In genomic region chr3:151903501-151903991, GRCh38 we compare ENCODE assay signal across 14 cellular contexts. TPM values are rescaled to one million over a fixed set of nuclear protein-coding genes. Genes with fewer than 3 reads are reported as not detected.
A peak's percentile ranks its signal among the peaks of the same experiment; 100 is the strongest.
DNase-seq lines count a peak whose midpoint lies in the region; ATAC-seq, FAIRE-seq and TF ChIP-seq lines count a peak whose summit lies in the region.
"Had no signal": no experiment of that assay in that cellular context is flagged by ENCODE, and none has a peak within 500 bp of the region (broad histone marks: within the 10 kb centered on the region; RNA-seq: fewer than 3 reads in every experiment).

No MANE protein-coding gene starts in this region.

- H3K27me3 ChIP-seq in muscle layer of duodenum (ENCODE audit: low read depth, low read length) (no peaks in the 10 kb centered on the region), HepG2 (ENCODE audit: control insufficient read depth in 1 of 2, insufficient read depth in 2 of 2, low read length in 2 of 2) (no peaks in the 10 kb centered on the region)

- POLR2A ChIA-PET in HepG2 (lab: Yijun Ruan, JAX), result no interaction called here

- TF ChIP-seq RAD21 in HepG2 (CRISPR knock-in tag; IDR thresholded peaks at IDR 0.05), result no peak

- H3K4me2 ChIP-seq in HepG2 (ENCODE audit: low read depth, low read length), result no peak overlapping the region

- intact Hi-C loops in HepG2 (cut with micrococcal nuclease; ENCODE audit: unreplicated experiment), result no loop called here

- peak overlapping the region; percentile 2 for H3K4me3 ChIP-seq in NB4 (ENCODE audit: low read depth, low read length)
- H3K4me3 ChIP-seq in muscle layer of duodenum (ENCODE audit: low read depth in 1 of 2, low read length in 2 of 2), result no peak overlapping the region
- H3K4me3 ChIP-seq in HepG2 (replicated peaks in 1 of 3; ENCODE audit: insufficient read depth in 1 of 3, low read depth in 2 of 3, low read length in 3 of 3), result no peak overlapping the region

- H2AFZ ChIP-seq in HepG2 (ENCODE audit: low read length), result no peak overlapping the region

- in situ Hi-C loops in HepG2 (cut with HindIII; ENCODE audit: extremely low pct_ligation_motif_present, low pct_unique_long_range_greater_than_20kb), result no loop called here

- no peaks in the 10 kb centered on the region for H3K79me2 ChIP-seq in HepG2 (ENCODE audit: insufficient read depth, low read length)

- no peak overlapping the region for H3K9ac ChIP-seq in HepG2 (ENCODE audit: insufficient read depth, low read depth, low read length)

- WGBS in HepG2 (ENCODE audit: low lambda C conversion rate), result 0% methylated on average over 2 of the region's 2 CpGs

- BruUV-seq in HepG2 (replicated peaks; lab: Mats Ljungman, UMichigan), result no TSS peak

- H3K9me3 ChIP-seq in muscle layer of duodenum (ENCODE audit: control insufficient read depth in 1 of 2, low read length in 2 of 2) (no peaks in the 10 kb centered on the region), HepG2 (ENCODE audit: low read length) (no peaks in the 10 kb centered on the region)

- H3K27ac ChIP-seq in muscle layer of duodenum (ENCODE audit: low read length) (peak overlapping the region; percentile 57), HepG2 (ENCODE audit: extremely low read length, insufficient read depth, low read length) (no peak overlapping the region)

- ATAC-seq in HG02571 (IDR thresholded peaks at IDR 0.05; ENCODE audit: unreplicated experiment) (no peak), HepG2 (no peak)
- ATAC-seq: CD8-positive, alpha-beta T cell had no signal

- peak; percentile 19 for DNase-seq in Daoy (ENCODE audit: low read depth)
- peak; percentile 93 for DNase-seq in NB4 (ENCODE audit: low read depth)
- peak; percentile 48 for DNase-seq in dedifferentiated amniotic fluid mesenchymal stem cell (ENCODE audit: extremely low spot score)
- DNase-seq in HepG2 (ENCODE audit: low spot score), result no peak
- no peak for DNase-seq in NCI-H2171 treated with DMSO at 0.1 percent for 48 hours (lab: John Stamatoyannopoulos, UW)
- no peak for DNase-seq in mesenteric fat pad (ENCODE audit: low spot score)
- DNase-seq: activated CD4-positive, alpha-beta T cell treated with anti-CD3 and anti-CD28 coated beads, Interleukin-2, amount 50 U/mL, for 1 hour; activated naive CD4-positive, alpha-beta T cell treated with Interleukin-2 at 50 U/mL for 16 hours; CD8-positive, alpha-beta T cell; kidney glomerular epithelial cell; right cardiac atrium; SHP77 had no signal

- no peak for FAIRE-seq in HepG2 (lab: Jason Lieb, UNC)

- no peak for TF ChIP-seq POLR2A in NB4 (IDR thresholded peaks at IDR 0.05; ENCODE audit: extremely low read depth, insufficient read length)
- TF ChIP-seq POLR2A in HepG2 (IDR thresholded peaks at IDR 0.05; ENCODE audit: insufficient read depth in 1 of 2, low read depth in 2 of 2, low read length in 2 of 2), result no peak

- no peaks in the 10 kb centered on the region for H3K36me3 ChIP-seq in muscle layer of duodenum (ENCODE audit: control insufficient read depth in 1 of 2, insufficient read depth in 2 of 2, low read length in 2 of 2)
- H3K36me3 ChIP-seq in HepG2 (replicated peaks in 1 of 2; ENCODE audit: control insufficient read depth in 1 of 2, insufficient read depth in 2 of 2, low read length in 2 of 2), result no peaks in the 10 kb centered on the region

- TF ChIP-seq EP300 in HepG2 (IDR thresholded peaks at IDR 0.05; ENCODE audit: low read depth in 2 of 2, low read length in 2 of 2), result no peak
- no peak for TF ChIP-seq EP300 in HepG2 (CRISPR knock-in tag; IDR thresholded peaks at IDR 0.05; ENCODE audit: borderline replicate concordance)

- CTCF ChIA-PET in HepG2 (lab: Yijun Ruan, JAX; ENCODE audit: low intra/inter-chr PET ratio, low total read pairs), result no interaction called here

- H4K20me1 ChIP-seq in HepG2 (ENCODE audit: insufficient read depth, low read length), result no peaks in the 10 kb centered on the region

- TF ChIP-seq CTCF in NB4 (IDR thresholded peaks at IDR 0.05; ENCODE audit: low read depth, low read length), result no peak
- no peak for TF ChIP-seq CTCF in HepG2 (CRISPR knock-in tag; IDR thresholded peaks at IDR 0.05)

- H3K4me1 ChIP-seq in muscle layer of duodenum (ENCODE audit: control insufficient read depth in 1 of 2, insufficient read depth in 2 of 2, low read length in 2 of 2), result peaks cover 22 to 39% of the 10 kb centered on the region in 2 donors
- no peaks in the 10 kb centered on the region for H3K4me1 ChIP-seq in HepG2 (ENCODE audit: insufficient read depth, low read length)

TF ChIP-seq in HepG2, 621 proteins besides CTCF, POLR2A, EP300 and RAD21:
- TF ChIP-seq ATF7 (IDR thresholded peaks at IDR 0.05) (no peak), ATF7 (CRISPR knock-in tag; IDR thresholded peaks at IDR 0.05) (no peak), KMT2B (CRISPR knock-in tag; IDR thresholded peaks at IDR 0.05) (no peak), NCOR1 (IDR thresholded peaks at IDR 0.05; ENCODE audit: borderline replicate concordance, low read length) (no peak), ZNF879 (CRISPR knock-in tag; IDR thresholded peaks at IDR 0.05) (no peak), FOXM1 (CRISPR knock-in tag; IDR thresholded peaks at IDR 0.05) (no peak), TBX2 (CRISPR knock-in tag; IDR thresholded peaks at IDR 0.05; ENCODE audit: borderline replicate concordance) (no peak), ZNF720 (CRISPR knock-in tag; IDR thresholded peaks at IDR 0.05) (no peak), ZNF878 (CRISPR knock-in tag; IDR thresholded peaks at IDR 0.05) (no peak), HNRNPLL (IDR thresholded peaks at IDR 0.05; ENCODE audit: low read depth, low read length, poor library complexity, severe bottlenecking) (no peak), DR1 (CRISPR knock-in tag; IDR thresholded peaks at IDR 0.05) (no peak)

RNA-seq across cellular contexts. Expression of gene SUCNR1, which starts 30.1 kb away (rescaled TPM):
- not detected in 2 replicates for total RNA-seq in Daoy (2014; rRNA removed; shearing (Covaris generic))
- total RNA-seq in HepG2 (2016; rRNA removed; fragmentation: Illumina TruSeq; extraction: Trizol) (not detected in 2 replicates), mesenteric fat pad (1.8 TPM)
- not detected in 2 replicates for total RNA-seq in HepG2 (2016; cell fraction: cytosol; rRNA removed; fragmentation: Illumina TruSeq; extraction: Trizol; ENCODE audit: low read depth)
- not detected in 2 replicates for total RNA-seq in HepG2 (2016; cell fraction: insoluble cytoplasmic fraction; rRNA removed; fragmentation: Illumina TruSeq; extraction: Trizol)
- not detected in 2 replicates for total RNA-seq in HepG2 (2016; cell fraction: membrane; rRNA removed; fragmentation: Illumina TruSeq; extraction: Trizol)
- not detected in 2 replicates for total RNA-seq in HepG2 (2016; cell fraction: nucleus; rRNA removed; fragmentation: Illumina TruSeq; extraction: Trizol)
- 0.03 TPM in 1 of 2 replicates, not detected in the other for polyA plus RNA-seq in HepG2 (2011; rRNA removed)
- not detected in 2 replicates for polyA plus RNA-seq in HepG2 (2011; cell fraction: cytosol; rRNA removed)
- polyA plus RNA-seq in HepG2 (2011; cell fraction: nucleus; rRNA removed), result not detected in 2 replicates
- polyA plus RNA-seq in HepG2 (2012), result 0.04 TPM in 1 of 2 replicates, not detected in the other
- not detected in 2 replicates for polyA plus RNA-seq in HepG2 (2016; cell fraction: cytosol; fragmentation: Illumina TruSeq; extraction: Trizol; ENCODE audit: low read depth)
- polyA plus RNA-seq in HepG2 (2016; cell fraction: insoluble cytoplasmic fraction; fragmentation: Illumina TruSeq; extraction: Trizol; ENCODE audit: low read depth), result not detected in 2 replicates
- not detected in 2 replicates for polyA plus RNA-seq in HepG2 (2016; cell fraction: membrane; fragmentation: Illumina TruSeq; extraction: Trizol; ENCODE audit: low read depth)
- not detected in 2 replicates for polyA plus RNA-seq in HepG2 (2016; cell fraction: nucleus; fragmentation: Illumina TruSeq; extraction: Trizol; ENCODE audit: insufficient read depth, low read depth)
- not detected in 2 replicates for polyA minus RNA-seq in HepG2 (2011; rRNA and poly(A)+ RNA removed; ENCODE audit: low replicate concordance)
- polyA minus RNA-seq in HepG2 (2011; cell fraction: cytosol; rRNA and poly(A)+ RNA removed), result not detected in 2 replicates
- polyA minus RNA-seq in HepG2 (2011; cell fraction: nucleus; rRNA and poly(A)+ RNA removed), result not detected in 2 replicates
- total RNA-seq: CD8-positive, alpha-beta T cell had no signal

Comparison
In these comparisons a context has a peak if more than half of its experiments do, and no peak if none do; other contexts are left out.
1. DNase-seq: peak in Daoy (single experiment), NB4 (single experiment) and dedifferentiated amniotic fluid mesenchymal stem cell (single experiment); none in HepG2 (single experiment), NCI-H2171 treated with DMSO at 0.1 percent for 48 hours (single experiment) and mesenteric fat pad (single experiment).